In genomic region chr10:113456741-113457140, GRCh38 we compare ENCODE assay signal across 24 cellular contexts.
"Had no signal": no experiment of that assay in that cellular context is flagged by ENCODE, and none has a peak within 500 bp of the region (broad histone marks: within the 10 kb centered on the region; RNA-seq: fewer than 3 reads in every experiment).

No MANE protein-coding gene starts in this region.

- ATAC-seq: effector memory CD8-positive, alpha-beta T cell; esophagus mucosa; foreskin keratinocyte; gastrocnemius medialis; gastroesophageal sphincter; heart left ventricle; heart right ventricle had no signal

- H3K27ac Mint-ChIP-seq: dendritic cell treated with granulocyte-macrophage colony-stimulating factor and Interleukin-4, amounts not matched to agents 40 ng/mL and 50 ng/mL, for 4 days; effector memory CD8-positive, alpha-beta T cell; endodermal cell had no signal

- H3K4me3 Mint-ChIP-seq: dendritic cell treated with granulocyte-macrophage colony-stimulating factor and Interleukin-4, amounts not matched to agents 40 ng/mL and 50 ng/mL, for 4 days; effector memory CD8-positive, alpha-beta T cell; endodermal cell had no signal

- H3K27me3 ChIP-seq: colonic mucosa, foreskin keratinocyte, gastrocnemius medialis, gastroesophageal sphincter had no signal

- H3K4me3 ChIP-seq: colonic mucosa, coronary artery, dorsolateral prefrontal cortex, esophagus squamous epithelium, gastrocnemius medialis, gastroesophageal sphincter, heart left ventricle, heart right ventricle had no signal

- H3K36me3 ChIP-seq: colonic mucosa, esophagus squamous epithelium, gastrocnemius medialis, gastroesophageal sphincter, heart left ventricle, heart right ventricle had no signal

- DNase-seq: colonic mucosa; cortex of kidney; dermis blood vessel endothelial cell; dorsolateral prefrontal cortex; effector CD4-positive, alpha-beta T cell; effector CD8-positive, alpha-beta T cell; effector memory CD4-positive, alpha-beta T cell; effector memory CD8-positive, alpha-beta T cell; endodermal cell; erythroblast; esophagus squamous epithelium; foreskin fibroblast; foreskin keratinocyte; foreskin melanocyte; gastrocnemius medialis; glutamatergic neuron; head of caudate nucleus; heart left ventricle; heart right ventricle had no signal

- H3K9me3 ChIP-seq: colonic mucosa, esophagus squamous epithelium, gastrocnemius medialis, gastroesophageal sphincter had no signal

- H3K9me3 Mint-ChIP-seq: effector memory CD8-positive, alpha-beta T cell had no signal

- H3K27ac ChIP-seq: colonic mucosa, coronary artery, dorsolateral prefrontal cortex, epithelial cell of prostate, esophagus squamous epithelium, foreskin keratinocyte, gastrocnemius medialis, gastroesophageal sphincter, heart left ventricle, heart right ventricle had no signal

- H3K4me1 ChIP-seq: colonic mucosa, foreskin keratinocyte, gastrocnemius medialis had no signal
